Comparison of ENCODE assay signal across 8 cellular contexts in the genomic region with DNA sequence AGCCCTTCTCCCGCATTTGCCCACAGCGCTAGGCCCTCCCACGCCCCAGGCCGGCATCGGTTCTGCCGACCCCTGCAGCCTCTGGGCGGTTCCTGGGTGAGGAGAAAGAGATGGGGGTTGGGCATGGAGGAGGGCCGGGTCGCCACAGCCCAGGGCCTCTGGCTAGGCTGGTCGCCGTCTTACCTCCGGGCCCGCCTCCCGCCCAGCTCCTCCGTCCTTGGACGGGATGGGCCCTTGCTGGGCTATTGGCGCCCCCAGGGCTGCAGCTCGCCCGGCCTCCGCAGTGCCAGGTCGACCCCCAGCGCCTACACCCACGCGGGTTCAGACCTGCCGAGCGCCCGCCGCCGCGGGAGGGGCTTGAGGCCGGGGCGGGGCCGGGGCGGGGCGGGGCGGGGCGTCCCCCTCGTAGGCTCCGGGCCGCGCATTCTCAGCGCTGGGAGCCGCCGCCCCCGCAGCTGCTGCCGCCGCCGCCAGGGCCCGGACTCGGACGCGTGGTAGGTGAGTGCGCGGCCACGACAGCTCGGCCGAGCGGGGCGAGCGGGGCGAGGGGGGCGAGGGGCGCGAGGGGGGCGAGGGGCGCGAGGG. TPM values are rescaled to one million over a fixed set of nuclear protein-coding genes. Genes with fewer than 3 reads are reported as not detected.
DNase-seq lines count a peak whose midpoint lies in the region; ATAC-seq and TF ChIP-seq lines count a peak whose summit lies in the region.

A gene (plus strand): TSS at position 424 of the 585 bp plus-strand sequence. CDS start 3,118 bp downstream, outside the sequence.

- POLR2A ChIA-PET in AG04449 (lab: Yijun Ruan, JAX) = interaction anchor here (0.8 to 8.7 kb wide), 3 partner anchors 12 to 24 kb away, joined by 4 to 109 read pairs (median 96); a partner anchor contains a TSS

- H3K27ac ChIP-seq in VCaP = peak within 1 kb of the TSS; percentile 83
- H3K27ac ChIP-seq in lung (ENCODE audit: low read depth in 1 of 2, low read length in 1 of 2) = peak within 1 kb of the TSS; percentile 84 to 95

- peak within 1 kb of the TSS; percentile 76 for H3K4me3 ChIP-seq in AG04449 (ENCODE audit: low read depth, low read length)
- peak within 1 kb of the TSS; percentile 70 for H3K4me3 ChIP-seq in lung

- H3K27me3 ChIP-seq in lung (ENCODE audit: control insufficient read depth, insufficient read depth) = no peaks in the 10 kb centered on the region

- H3K4me1 ChIP-seq in lung (ENCODE audit: control insufficient read depth in 2 of 2, insufficient read depth in 2 of 2, low read length in 2 of 2) = peaks cover 0 to 44% of the 10 kb centered on the region in 2 donors

- DNase-seq in AG04449 (ENCODE audit: low read depth, low spot score) (no peak), GM13977 (ENCODE audit: low spot score) (peak; percentile 88), KBM-7 (peak; percentile 59), lung (ENCODE audit: low spot score) (no peak)
- DNase-seq in effector CD8-positive, alpha-beta T cell (lab: John Stamatoyannopoulos, UW) = peak; percentile 25

- peaks cover 0 to 16% of the 10 kb centered on the region in 2 donors for H3K36me3 ChIP-seq in lung (ENCODE audit: control insufficient read depth in 2 of 2, insufficient read depth in 2 of 2, low read length in 2 of 2)

- CTCF ChIA-PET in AG04449 (lab: Yijun Ruan, JAX) = interaction anchor here (1.3 kb wide), 1 partner anchor 11 kb away, joined by 6 read pairs; no protein-coding TSS in a partner anchor

- in situ Hi-C loops in GM13977 (cut with MboI; ENCODE audit: low pct_unique_long_range_greater_than_20kb, low sequenced_read_pairs, unreplicated experiment) = no loop called here
- in situ Hi-C loops in KBM-7 (cut with MboI; ENCODE audit: low pct_unique_long_range_greater_than_20kb, low sequenced_read_pairs) = no loop called here

- TF ChIP-seq CTCF in AG04449 (IDR thresholded peaks at IDR 0.05; ENCODE audit: insufficient read depth, low read length, missing control alignments) (no peak), GM13977 (IDR thresholded peaks at IDR 0.05; ENCODE audit: extremely low read depth, insufficient read depth, missing control alignments) (no peak), VCaP (conservative IDR thresholded peaks at IDR 0.05) (no peak), lung (IDR thresholded peaks at IDR 0.05; ENCODE audit: control extremely low read depth, extremely low read depth) (no peak), subcutaneous adipose tissue (IDR thresholded peaks at IDR 0.05; ENCODE audit: low read depth) (no peak)

- WGBS in lung, 2 donors = 2% methylated on average over 34 to 67 of the region's 67 CpGs

- no peaks in the 10 kb centered on the region for H3K9me3 ChIP-seq in lung (ENCODE audit: control insufficient read depth in 2 of 2, insufficient read depth in 1 of 2, low read length in 1 of 2)

- ATAC-seq in lung (ENCODE audit: insufficient read depth, low FRiP score) (peak; percentile 12), HG02610 (IDR thresholded peaks at IDR 0.05; ENCODE audit: unreplicated experiment) (no peak)

RNA-seq across cellular contexts. Expression of the gene that starts here (rescaled TPM):
- total RNA-seq in lung (100 to 1,000 TPM; 182 to 486 TPM), subcutaneous adipose tissue (1,000 to 10,000 TPM in 1 of 4 donors, 100 to 1,000 TPM in 3; 307 to 1,070 (median 520) TPM)
- polyA plus RNA-seq in lung = 100 to 1,000 TPM; 313 to 556 TPM

Comparison
In these comparisons a context has a peak if more than half of its experiments do, and no peak if none do; other contexts are left out.
1. DNase-seq: peak in GM13977 (single experiment), KBM-7 (single experiment) and effector CD8-positive, alpha-beta T cell (single experiment); none in AG04449 (single experiment) and lung (single experiment).